Comparison of ENCODE assay signal across 8 cellular contexts in genomic region chr12:57462307-57463253, GRCh38. TPM values are rescaled to one million over a fixed set of nuclear protein-coding genes. Genes with fewer than 3 reads are reported as not detected.
DNase-seq lines count a peak whose midpoint lies in the region; ATAC-seq, FAIRE-seq and TF ChIP-seq lines count a peak whose summit lies in the region.

No MANE protein-coding gene starts in this region.

- no peak overlapping the region for H2BK12ac ChIP-seq in neuronal stem cell (ENCODE audit: low read length)

- FAIRE-seq in frontal cortex (lab: Jason Lieb, UNC): no peak

- no peak overlapping the region for H2BK5ac ChIP-seq in neuronal stem cell (ENCODE audit: low read length)

- H3K4ac ChIP-seq in neuronal stem cell (ENCODE audit: low read length): no peak overlapping the region

- no peak overlapping the region for H3K18ac ChIP-seq in neuronal stem cell (ENCODE audit: low read length)

- peaks cover 28% of the 10 kb centered on the region for H3K4me1 ChIP-seq in Loucy (ENCODE audit: insufficient read depth, low read length, poor library complexity, severe bottlenecking)
- peaks cover 13% of the 10 kb centered on the region for H3K4me1 ChIP-seq in RWPE2 (ENCODE audit: insufficient read depth, poor library complexity, severe bottlenecking)
- peaks cover 18 to 24% of the 10 kb centered on the region in 2 donors for H3K4me1 ChIP-seq in neuronal stem cell (ENCODE audit: control insufficient read depth in 2 of 2, insufficient read depth in 1 of 2, low read depth in 1 of 2, low read length in 2 of 2)
- peaks cover 5 to 41% (median 36%) of the 10 kb centered on the region in 5 donors for H3K4me1 ChIP-seq in subcutaneous abdominal adipose tissue (ENCODE audit: control insufficient read depth in 5 of 5, insufficient read depth in 5 of 5, low read length in 5 of 5)

- H3K9ac ChIP-seq in Loucy (ENCODE audit: low read depth, low read length, poor library complexity, severe bottlenecking) (peak overlapping the region; percentile 90), neuronal stem cell (ENCODE audit: low read depth, low read length, poor library complexity) (no peak overlapping the region), subcutaneous abdominal adipose tissue (ENCODE audit: low read length in 5 of 5) (peak overlapping the region in 3 of 5 donors; percentile 31 to 74 (median 42))

- H3K4me2 ChIP-seq in Loucy (ENCODE audit: low read depth, low read length, poor library complexity, severe bottlenecking): peak overlapping the region; percentile 82
- peak overlapping the region; percentile 58 for H3K4me2 ChIP-seq in neuronal stem cell (ENCODE audit: insufficient read depth, low read length, poor library complexity, severe bottlenecking)

- TF ChIP-seq CTCF in Loucy (conservative IDR thresholded peaks at IDR 0.05; ENCODE audit: low read length) (peak; percentile 96), RWPE2 (IDR thresholded peaks at IDR 0.05; ENCODE audit: poor library complexity, severe bottlenecking) (peak; percentile 98)

- no peaks in the 10 kb centered on the region for H3K9me2 ChIP-seq in Loucy (replicated peaks; ENCODE audit: low read depth, low read length)

- H3K9me3 ChIP-seq in Loucy (ENCODE audit: insufficient read depth, low read depth, low read length) (no peaks in the 10 kb centered on the region), RWPE2 (ENCODE audit: severe bottlenecking) (no peaks in the 10 kb centered on the region), neuronal stem cell (replicated peaks in 1 of 2; ENCODE audit: control insufficient read depth in 2 of 2, insufficient read depth in 1 of 2, low read depth in 1 of 2, low read length in 2 of 2) (no peaks in the 10 kb centered on the region), subcutaneous abdominal adipose tissue (ENCODE audit: control insufficient read depth in 5 of 5, low read length in 5 of 5) (no peaks in the 10 kb centered on the region)

- no peak overlapping the region for H2AK5ac ChIP-seq in neuronal stem cell (ENCODE audit: low read depth, low read length)

- H3K14ac ChIP-seq in neuronal stem cell (ENCODE audit: low read length): no peak overlapping the region

- no CpG with 5 or more reads among the region's 30 CpGs for WGBS in neuronal stem cell (ENCODE audit: extremely low coverage in 2 of 2, insufficient read length in 2 of 2, insufficient replicate concordance in 1 of 2), 2 donors

- H3K27ac ChIP-seq in RWPE2 (ENCODE audit: poor library complexity, severe bottlenecking) (peak overlapping the region; percentile 64), neuronal stem cell (replicated peaks; ENCODE audit: low read length) (no peak overlapping the region), subcutaneous abdominal adipose tissue (ENCODE audit: low read depth, low read length) (no peak overlapping the region)

- H2BK120ac ChIP-seq in neuronal stem cell (ENCODE audit: low read depth, low read length): no peak overlapping the region

- no peak overlapping the region for H3K23ac ChIP-seq in neuronal stem cell (ENCODE audit: low read depth, low read length, poor library complexity)

- ATAC-seq in RWPE2 (ENCODE audit: low read depth): peak; percentile 83

- no peak overlapping the region for H2BK15ac ChIP-seq in neuronal stem cell (ENCODE audit: low read length)

- no peak overlapping the region for H4K91ac ChIP-seq in neuronal stem cell (ENCODE audit: low read depth, low read length, poor library complexity)

- DNase-seq in GM03348 (ENCODE audit: low spot score) (peak; percentile 92), H7 (peak; percentile 95), RWPE2 (ENCODE audit: low spot score) (peak; percentile 91), frontal cortex (ENCODE audit: low spot score in 2 of 2) (peak; percentile 83 to 89), neuronal stem cell (ENCODE audit: low spot score) (peak; percentile 88)
- peak; percentile 82 for DNase-seq in activated gamma-delta T cell treated with anti-CD3 and anti-CD28 coated beads, Interleukin-2, amount 50 U/mL, for 16 hours (ENCODE audit: low read depth)

- H3K36me3 ChIP-seq in H7 (replicated peaks; ENCODE audit: control insufficient read depth, insufficient read depth, low read length): no peaks in the 10 kb centered on the region; the same call in none of the 2 replicates
- H3K36me3 ChIP-seq in Loucy (ENCODE audit: insufficient read depth, low read length): no peaks in the 10 kb centered on the region
- no peaks in the 10 kb centered on the region for H3K36me3 ChIP-seq in RWPE2 (ENCODE audit: low read depth)
- no peaks in the 10 kb centered on the region for H3K36me3 ChIP-seq in neuronal stem cell (replicated peaks in 1 of 2; ENCODE audit: control insufficient read depth in 2 of 2, insufficient read depth in 2 of 2, low read length in 2 of 2)
- H3K36me3 ChIP-seq in subcutaneous abdominal adipose tissue (ENCODE audit: control insufficient read depth in 5 of 5, insufficient read depth in 5 of 5, low read length in 5 of 5): no peaks in the 10 kb centered on the region

- H2AFZ ChIP-seq in Loucy (ENCODE audit: low read length) (peak overlapping the region; percentile 88), neuronal stem cell (ENCODE audit: low read length) (peak overlapping the region; percentile 72)

- H3K4me3 ChIP-seq in H7 (ENCODE audit: insufficient read depth, low read depth, low read length) (peak overlapping the region; percentile 75), Loucy (ENCODE audit: low read length, poor library complexity, severe bottlenecking) (peak overlapping the region; percentile 78), RWPE2 (ENCODE audit: severe bottlenecking) (peak overlapping the region; percentile 36), neuronal stem cell (ENCODE audit: low read length in 2 of 2) (peak overlapping the region; percentile 49 to 69), subcutaneous abdominal adipose tissue (ENCODE audit: low read depth in 1 of 5, low read length in 5 of 5) (peak overlapping the region; percentile 61 to 79 (median 69))

- peaks cover 1% of the 10 kb centered on the region; the same call in 1 of the 2 replicates for H3K27me3 ChIP-seq in H7 (ENCODE audit: control insufficient read depth, insufficient read depth, low read length)
- H3K27me3 ChIP-seq in Loucy (ENCODE audit: insufficient read depth, low read length, poor library complexity, severe bottlenecking): no peaks in the 10 kb centered on the region
- peaks cover 4% of the 10 kb centered on the region for H3K27me3 ChIP-seq in RWPE2 (ENCODE audit: insufficient read depth, poor library complexity, severe bottlenecking)
- peaks cover 0 to 13% (median 0%) of the 10 kb centered on the region in 3 experiments for H3K27me3 ChIP-seq in neuronal stem cell (ENCODE audit: control insufficient read depth in 3 of 3, insufficient read depth in 3 of 3, low read depth in 1 of 3, low read length in 3 of 3)
- H3K27me3 ChIP-seq in subcutaneous abdominal adipose tissue (ENCODE audit: control insufficient read depth in 5 of 5, insufficient read depth in 4 of 5, low read length in 5 of 5): peaks cover 3 to 11% (median 9%) of the 10 kb centered on the region in 5 donors

- peaks cover 2% of the 10 kb centered on the region; the same call in 1 of the 2 replicates for H3F3A ChIP-seq in Loucy (ENCODE audit: low read depth)

- H4K8ac ChIP-seq in neuronal stem cell (ENCODE audit: low read depth, low read length): no peak overlapping the region

- H3K79me2 ChIP-seq in Loucy (ENCODE audit: insufficient read depth, low read length): no peaks in the 10 kb centered on the region

- H4K20me1 ChIP-seq in Loucy (ENCODE audit: insufficient read depth, low read length, poor library complexity, severe bottlenecking): no peaks in the 10 kb centered on the region

- no peaks in the 10 kb centered on the region for H3K79me1 ChIP-seq in neuronal stem cell (ENCODE audit: low read depth, low read length)

RNA-seq across cellular contexts. Expression of gene GLI1, which starts 3.0 kb away (rescaled TPM):
- 9.7 and 13.1 TPM in 2 replicates for total RNA-seq in H7 (2014; rRNA removed; shearing (Covaris generic))
- total RNA-seq in frontal cortex: under 0.01 TPM
- 0.28 TPM for polyA plus RNA-seq in neuronal stem cell (2013, experiment 1 of 2)
- polyA plus RNA-seq in neuronal stem cell (2013, experiment 2 of 2): 0.03 TPM

RNA-seq across cellular contexts. Expression of gene INHBE, which starts 7.5 kb away (rescaled TPM):
- 9.6 and 10.4 TPM in 2 replicates for total RNA-seq in H7 (2014; rRNA removed; shearing (Covaris generic))
- not detected for total RNA-seq in frontal cortex
- polyA plus RNA-seq in neuronal stem cell (2013, experiment 1 of 2): 0.24 TPM
- 0.35 TPM for polyA plus RNA-seq in neuronal stem cell (2013, experiment 2 of 2)

RNA-seq across cellular contexts. Expression of gene ARHGAP9, which starts 17.1 kb away (rescaled TPM):
- total RNA-seq in H7 (2014; rRNA removed; shearing (Covaris generic)): 2.6 and 6.3 TPM in 2 replicates
- total RNA-seq in frontal cortex: 1.2 TPM
- polyA plus RNA-seq in neuronal stem cell (2013, experiment 1 of 2): 0.01 TPM
- 0.07 TPM for polyA plus RNA-seq in neuronal stem cell (2013, experiment 2 of 2)

RNA-seq across cellular contexts. Expression of gene MARS1, which starts 25.3 kb away (rescaled TPM):
- 223 and 297 TPM in 2 replicates for total RNA-seq in H7 (2014; rRNA removed; shearing (Covaris generic))
- total RNA-seq in frontal cortex: 82.3 TPM
- 257 TPM for polyA plus RNA-seq in neuronal stem cell (2013, experiment 1 of 2)
- polyA plus RNA-seq in neuronal stem cell (2013, experiment 2 of 2): 269 TPM

RNA-seq across cellular contexts. Expression of gene INHBC, which starts 28.0 kb away (rescaled TPM):
- not detected in 2 replicates for total RNA-seq in H7 (2014; rRNA removed; shearing (Covaris generic))
- total RNA-seq in frontal cortex: not detected
- 0.11 TPM for polyA plus RNA-seq in neuronal stem cell (2013, experiment 1 of 2)
- polyA plus RNA-seq in neuronal stem cell (2013, experiment 2 of 2): 0.11 TPM

Comparison
In these comparisons a context has a peak if more than half of its experiments do, and no peak if none do; other contexts are left out.
1. RNA of gene GLI1, which starts 3.0 kb away (total RNA-seq): 9.7 to 13.1 TPM in H7; under 0.01 TPM in frontal cortex (single experiment); every median in the first group is over 10 times any median in the second.
2. RNA of gene INHBE, which starts 7.5 kb away (total RNA-seq): 9.6 to 10.4 TPM in H7; not detected in frontal cortex (single experiment); every median in the first group is over 10 times any median in the second.
3. Peak in every context shown above with its lines, with median percentiles within 50 percentile points of each other: DNase-seq and H3K4me3 ChIP-seq.